In the genomic region with DNA sequence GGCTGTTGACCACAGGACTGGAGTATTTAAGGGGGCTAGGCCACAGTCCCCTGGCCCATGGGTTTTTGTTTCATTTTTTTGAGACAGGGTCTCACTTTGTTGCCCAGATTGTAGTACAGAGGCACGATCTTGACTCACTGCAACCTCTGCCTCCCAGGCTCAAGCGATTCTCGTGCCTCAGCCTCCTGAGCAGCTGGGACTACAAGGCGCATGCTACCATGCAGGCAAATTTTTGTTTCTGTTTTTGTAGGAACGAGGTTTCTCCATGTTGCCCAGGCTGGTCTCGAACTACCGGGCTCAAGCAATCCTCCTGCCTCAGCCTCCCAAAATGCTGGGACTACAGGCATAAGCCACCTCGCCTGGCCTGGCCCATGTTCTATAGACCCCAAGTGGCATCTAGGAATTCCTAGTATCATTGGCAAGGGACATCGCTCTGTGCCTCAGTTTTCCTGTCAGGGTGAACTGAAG, we compare ENCODE assay signal across 11 cellular contexts. TPM values are rescaled to one million over a fixed set of nuclear protein-coding genes. Genes with fewer than 3 reads are reported as not detected.
DNase-seq lines count a peak whose midpoint lies in the region; ATAC-seq, FAIRE-seq and TF ChIP-seq lines count a peak whose summit lies in the region.
"Had no signal": no experiment of that assay in that cellular context is flagged by ENCODE, and none has a peak within 500 bp of the region (broad histone marks: within the 10 kb centered on the region; RNA-seq: fewer than 3 reads in every experiment).

No MANE protein-coding gene starts in this region.

- H2BK12ac ChIP-seq in H9 (ENCODE audit: insufficient read length, low read depth, low read length), result no peak overlapping the region

- peaks cover 80 to 84% of the 10 kb centered on the region in 2 experiments for H3K4me1 Mint-ChIP-seq in H9

- H3K36me3 Mint-ChIP-seq in H9 (ENCODE audit: insufficient read depth in 1 of 3, low read depth in 3 of 3), result no peaks in the 10 kb centered on the region

- no peak overlapping the region for H2BK5ac ChIP-seq in H9 (ENCODE audit: insufficient read length, low read length)

- H4K5ac ChIP-seq in H9 (ENCODE audit: insufficient read length, low read depth, low read length), result no peak overlapping the region

- peaks cover under 1% of the 10 kb centered on the region for H3K23me2 ChIP-seq in H9 (ENCODE audit: insufficient read length, low read depth, low read length, poor library complexity, severe bottlenecking)

- no peak for ATAC-seq in right cardiac atrium

- H3K4me1 ChIP-seq in H9 (ENCODE audit: insufficient read depth, low read length) (peaks cover 19% of the 10 kb centered on the region; the same call in 1 of the 2 replicates), right cardiac atrium (ENCODE audit: control insufficient read depth, insufficient read depth, low read length) (peaks cover 57% of the 10 kb centered on the region), spleen (peaks cover 63 to 100% (median 92%) of the 10 kb centered on the region in 6 donors)

- H4K8ac ChIP-seq in H9 (replicated peaks; ENCODE audit: insufficient read length, low read depth, low read length), result no peak overlapping the region

- no peak overlapping the region for H2BK20ac ChIP-seq in H9 (ENCODE audit: low read depth, low read length, poor library complexity, severe bottlenecking)

- peak overlapping the region in 1 of 2 experiments; percentile 5; a peak in 1 of 5 replicates for H3K4me3 Mint-ChIP-seq in H9

- FAIRE-seq in HTR-8/SVneo (lab: Jason Lieb, UNC), result no peak

- H3K56ac ChIP-seq in H9 (ENCODE audit: insufficient read length, low read depth, low read length), result no peak overlapping the region

- H3K14ac ChIP-seq in H9 (ENCODE audit: insufficient read depth, low read length), result no peak overlapping the region

- H3K9me3 Mint-ChIP-seq in H9, result no peaks in the 10 kb centered on the region; a peak in 1 of 5 replicates
- H3K9me3 Mint-ChIP-seq: activated CD4-positive, alpha-beta T cell treated with anti-CD3 and anti-CD28 coated beads, Interleukin-2, amount 10 ng/mL, durations not matched to agents 24 days and 14 days had no signal

- no peak overlapping the region for H4K91ac ChIP-seq in H9 (ENCODE audit: insufficient read length, low read depth, low read length)

- H3K79me1 ChIP-seq in H9 (ENCODE audit: insufficient read depth, low read depth, low read length, poor library complexity, severe bottlenecking), result no peaks in the 10 kb centered on the region

- no peaks in the 10 kb centered on the region for H3K79me2 ChIP-seq in H9 (ENCODE audit: insufficient read depth, low read length)

- H3K23ac ChIP-seq in H9 (ENCODE audit: insufficient read length, low read depth, low read length), result no peak overlapping the region

- TF ChIP-seq CTCF in H9 (conservative IDR thresholded peaks at IDR 0.05) (no peak), WERI-Rb-1 (IDR thresholded peaks at IDR 0.05; ENCODE audit: low read depth, low read length) (no peak), spleen (IDR thresholded peaks at IDR 0.05 in 8 of 11, conservative IDR thresholded peaks at IDR 0.05 in 3 of 11) (no peak)

- H2BK15ac ChIP-seq in H9 (ENCODE audit: low read depth, low read length), result no peak overlapping the region

- no CpG with 5 or more reads among the region's 9 CpGs for WGBS in H9 (ENCODE audit: extremely low coverage, insufficient read length, low lambda C conversion rate)
- WGBS in right cardiac atrium, result 68% methylated on average over 9 of the region's 9 CpGs
- 84 to 91% (median 86%) methylated on average over 9 of the region's 9 CpGs for WGBS in spleen, 5 donors

- no peak overlapping the region for H2AFZ ChIP-seq in H9 (ENCODE audit: low read length)

- no peak overlapping the region for H2BK120ac ChIP-seq in H9 (ENCODE audit: low read depth, low read length, poor library complexity, severe bottlenecking)

- H3K27me3 Mint-ChIP-seq in H9 (ENCODE audit: low read depth), result peaks cover 25% of the 10 kb centered on the region

- H3K9ac ChIP-seq in H9 (ENCODE audit: extremely low read depth, insufficient read length, low read length), result no peak overlapping the region

- H2AK5ac ChIP-seq in H9 (ENCODE audit: insufficient read length, low read length), result no peak overlapping the region

- H3K4me2 ChIP-seq in H9 (ENCODE audit: insufficient read depth, insufficient read length, low read length), result no peak overlapping the region

- no peaks in the 10 kb centered on the region for H3K9me3 ChIP-seq in H9 (ENCODE audit: control insufficient read depth, low read depth, low read length)
- no peaks in the 10 kb centered on the region for H3K9me3 ChIP-seq in WERI-Rb-1 (ENCODE audit: severe bottlenecking)
- H3K9me3 ChIP-seq in right cardiac atrium (ENCODE audit: control insufficient read depth, low read length), result no peaks in the 10 kb centered on the region
- no peaks in the 10 kb centered on the region for H3K9me3 ChIP-seq in spleen
- H3K9me3 ChIP-seq: adrenal gland, MG63 had no signal

- no peak overlapping the region for H3K27ac ChIP-seq in H9 (ENCODE audit: insufficient read length, low read depth, low read length)
- peak overlapping the region; percentile 97 for H3K27ac ChIP-seq in WERI-Rb-1
- H3K27ac ChIP-seq in right cardiac atrium (ENCODE audit: low read length), result peak overlapping the region; percentile 90
- peak overlapping the region; percentile 3 to 87 (median 80) for H3K27ac ChIP-seq in spleen

- DNase-seq in H9 (no peak), WERI-Rb-1 (no peak), right cardiac atrium (peak in 1 of 3 donors; percentile 27), spleen (no peak), HTR-8/SVneo (ENCODE audit: insufficient read length, low spot score) (no peak), RPMI8226 (no peak), KG1 (lab: John Stamatoyannopoulos, UW) (no peak), NCI-H2081 (lab: John Stamatoyannopoulos, UW) (no peak)
- DNase-seq: activated CD4-positive, alpha-beta T cell treated with anti-CD3 and anti-CD28 coated beads, Interleukin-2, amount 10 ng/mL, durations not matched to agents 24 days and 14 days; MG63 had no signal

- no peaks in the 10 kb centered on the region for H4K20me1 ChIP-seq in H9 (ENCODE audit: control insufficient read depth, insufficient read depth, insufficient read length)

- no peak overlapping the region for H3T11ph ChIP-seq in H9 (ENCODE audit: low read length)

- H3K4me3 ChIP-seq in WERI-Rb-1 (ENCODE audit: low read depth, low read length), result no peak overlapping the region
- no peak overlapping the region for H3K4me3 ChIP-seq in right cardiac atrium (ENCODE audit: low read length)
- no peak overlapping the region for H3K4me3 ChIP-seq in spleen
- H3K4me3 ChIP-seq: adrenal gland, MG63 had no signal

- H3K27me3 ChIP-seq in H9 (ENCODE audit: insufficient read depth, low read length), result no peaks in the 10 kb centered on the region; the same call in 1 of the 2 replicates
- no peaks in the 10 kb centered on the region for H3K27me3 ChIP-seq in WERI-Rb-1 (ENCODE audit: insufficient read depth, low read depth, severe bottlenecking)
- no peaks in the 10 kb centered on the region for H3K27me3 ChIP-seq in right cardiac atrium (ENCODE audit: control insufficient read depth, insufficient read depth)
- H3K27me3 ChIP-seq in spleen (replicated peaks in 1 of 7), result peaks cover 0 to 6% (median 0%) of the 10 kb centered on the region in 7 donors
- H3K27me3 ChIP-seq: adrenal gland, MG63 had no signal

- H3K36me3 ChIP-seq in WERI-Rb-1, result no peaks in the 10 kb centered on the region
- no peaks in the 10 kb centered on the region for H3K36me3 ChIP-seq in spleen
- H3K36me3 ChIP-seq: adrenal gland, MG63 had no signal

- TF ChIP-seq POLR2A in spleen (IDR thresholded peaks at IDR 0.05), result no peak

- H3K18ac ChIP-seq in H9 (ENCODE audit: insufficient read length, low read depth, low read length), result no peak overlapping the region

- H3K27ac Mint-ChIP-seq in H9, result peak overlapping the region; percentile 36 to 99 (median 64); a peak in 6 of 7 replicates

- intact Hi-C loops in right cardiac atrium (cut with DNase I) (no loop called here), spleen (cut with DNase I; ENCODE audit: low total_unique reads) (no loop called here)

- H3K4ac ChIP-seq in H9 (ENCODE audit: low read depth, low read length), result no peak overlapping the region

RNA-seq across cellular contexts. Expression of a gene that starts 14.6 kb away (rescaled TPM):
- total RNA-seq in H9 (2021) (167 and 168 TPM in 2 replicates), right cardiac atrium (100 to 1,000 TPM; 146 to 282 (median 170) TPM), spleen (100 to 1,000 TPM in 2 of 7 donors, 10 to 100 TPM in 5; 36.0 to 146 (median 58.3) TPM)
- polyA plus RNA-seq in right cardiac atrium (257 TPM), spleen (10 to 100 TPM in 1 of 3 donors, 1 to 10 TPM in 2; 4.3 to 39.5 (median 6.7) TPM)

RNA-seq across cellular contexts. Expression of a gene that starts 20.7 kb away (rescaled TPM):
- 0.88 and 1.2 TPM in 2 replicates for total RNA-seq in H9 (2021)
- total RNA-seq in right cardiac atrium, result under 1 TPM in 2 of 4 donors, not detected in 2; 0.23 to 0.29 TPM
- polyA plus RNA-seq in right cardiac atrium, result 0.20 TPM
- not detected for total RNA-seq in spleen
- under 1 TPM in 2 of 3 donors, not detected in 1; 0.10 to 0.11 TPM for polyA plus RNA-seq in spleen
- total RNA-seq: activated CD4-positive, alpha-beta T cell treated with anti-CD3 and anti-CD28 coated beads, Interleukin-2, amount 10 ng/mL, durations not matched to agents 24 days and 14 days had no signal

RNA-seq across cellular contexts. Expression of a gene that starts 42.8 kb away (rescaled TPM):
- total RNA-seq in H9 (2021) (180 and 184 TPM in 2 replicates), right cardiac atrium (1 to 10 TPM in 1 of 4 donors, under 1 TPM in 3; 0.71 to 1.6 (median 0.75) TPM), spleen (10 to 100 TPM in 1 of 7 donors, 1 to 10 TPM in 6; 1.2 to 13.1 (median 3.8) TPM)
- polyA plus RNA-seq in right cardiac atrium (1.3 TPM), spleen (1 to 10 TPM; 1.2 to 5.3 (median 1.8) TPM)

RNA-seq across cellular contexts. Expression of a gene that starts 43.4 kb away (rescaled TPM):
- 0.44 and 0.46 TPM in 2 replicates for total RNA-seq in H9 (2021)
- total RNA-seq in right cardiac atrium, result 1 to 10 TPM in 2 of 4 donors, under 1 TPM in 2; 0.53 to 1.2 (median 1.1) TPM
- polyA plus RNA-seq in right cardiac atrium, result 2.0 TPM
- 1 to 10 TPM in 1 of 7 donors, under 1 TPM in 2, not detected in 4; 0.20 to 1.1 (median 0.46) TPM for total RNA-seq in spleen
- polyA plus RNA-seq in spleen, result under 1 TPM; 0.22 to 0.80 (median 0.27) TPM
- total RNA-seq: activated CD4-positive, alpha-beta T cell treated with anti-CD3 and anti-CD28 coated beads, Interleukin-2, amount 10 ng/mL, durations not matched to agents 24 days and 14 days had no signal

Comparison
In these comparisons a context has a peak if more than half of its experiments do, and no peak if none do; other contexts are left out.
1. RNA of a gene that starts 42.8 kb away (total RNA-seq): 180 to 184 TPM in H9; 1.2 to 13.1 TPM in spleen and 0.71 to 1.6 TPM in right cardiac atrium; every median in the first group is over 10 times any median in the second.